27 cellular contexts compared by ENCODE assay signal in genomic region chr6:151509048-151509447, GRCh38.
"Had no signal": no experiment of that assay in that cellular context is flagged by ENCODE, and none has a peak within 500 bp of the region (broad histone marks: within the 10 kb centered on the region; RNA-seq: fewer than 3 reads in every experiment).

No MANE protein-coding gene starts in this region.

- H3K27me3 ChIP-seq: stomach, suprapubic skin, testis, thyroid gland, tibial artery, tibial nerve, transverse colon, upper lobe of left lung, upper lobe of right lung, uterus, vagina had no signal

- H3K4me1 ChIP-seq: stomach, suprapubic skin, testis, thyroid gland, tibial artery, tibial nerve, transverse colon, upper lobe of left lung, upper lobe of right lung, uterus, vagina had no signal

- H3K27ac ChIP-seq: stomach, suprapubic skin, testis, thoracic aorta, thyroid gland, tibial artery, tibial nerve, transverse colon, upper lobe of left lung, upper lobe of right lung, uterus, vagina had no signal

- H3K9me3 ChIP-seq: stomach, suprapubic skin, testis, thoracic aorta, thyroid gland, tibial artery, tibial nerve, transverse colon, upper lobe of left lung, upper lobe of right lung, uterus, vagina had no signal

- H3K4me3 ChIP-seq: stomach, suprapubic skin, testis, thoracic aorta, thyroid gland, tibial artery, tibial nerve, transverse colon, upper lobe of left lung, upper lobe of right lung, uterus, vagina had no signal

- H3K36me3 ChIP-seq: stomach, suprapubic skin, thoracic aorta, thyroid gland, tibial artery, tibial nerve, transverse colon, upper lobe of left lung, upper lobe of right lung, uterus, vagina had no signal

- DNase-seq: stimulated activated CD4-positive, alpha-beta T cell treated with anti-CD3 and anti-CD28 coated beads, Interleukin-2, amount 100 ng/mL, for 48 hours; stimulated activated CD4-positive, alpha-beta T cell treated with anti-CD3 and anti-CD28 coated beads, Interleukin-4, amount 100 ng/mL, for 1 hour; stimulated activated CD4-positive, alpha-beta T cell treated with anti-CD3 and anti-CD28 coated beads, Interleukin-4, amount 100 ng/mL, for 24 hours; stimulated activated CD4-positive, alpha-beta T cell treated with anti-CD3 and anti-CD28 coated beads, Interleukin-4, amount 100 ng/mL, for 4 hours; stimulated activated CD8-positive, alpha-beta memory T cell treated with anti-CD3 and anti-CD28 coated beads, Interleukin-4, amount 100 ng/mL, for 48 hours; stimulated activated naive B cell treated with anti-CD40 and anti-IgM and Interleukin-4, amounts not matched to agents 10 μg/mL and 1 μg/mL and 100 μg/mL, for 72 hours; stimulated activated naive CD4-positive, alpha-beta T cell; stimulated activated naive CD4-positive, alpha-beta T cell treated with Interleukin-2 at 50 U/mL for 16 hours; stimulated activated naive CD8-positive, alpha-beta T cell treated with anti-CD3 and anti-CD28 coated beads, Interleukin-15, amount 100 ng/mL, for 72 hours; stimulated activated naive CD8-positive, alpha-beta T cell treated with anti-CD3 and anti-CD28 coated beads, Interleukin-15, Interleukin-2, amounts not matched to agents 100 U/mL and 50 U/mL, for 24 hours; stomach; substantia nigra; testis; thyroid gland; tibial artery; transverse colon; trophoblast cell; upper lobe of left lung; upper lobe of right lung; uterus had no signal

- FAIRE-seq: urothelium cell line had no signal

- ATAC-seq: stimulated activated effector memory CD8-positive, alpha-beta T cell treated with anti-CD3 and anti-CD28 coated beads, Interleukin-12 subunit alpha, Interleukin-12 subunit beta, amount 100 ng/mL, for 72 hours; stimulated activated memory B cell treated with anti-CD40 and anti-IgM and Interleukin-4, amounts not matched to agents 10 μg/mL and 1 μg/mL and 100 μg/mL, for 72 hours; stimulated activated naive B cell treated with anti-CD40 and anti-IgM and Interleukin-4, amounts not matched to agents 10 μg/mL and 1 μg/mL and 100 μg/mL, for 72 hours; stimulated activated naive CD8-positive, alpha-beta T cell treated with anti-CD3 and anti-CD28 coated beads, Interleukin-15, amount 100 ng/mL, for 72 hours; stimulated activated naive CD8-positive, alpha-beta T cell treated with anti-CD3 and anti-CD28 coated beads, Interleukin-15, Interleukin-2, amounts not matched to agents 100 U/mL and 50 U/mL, for 24 hours; upper lobe of right lung had no signal
